In the genomic region with DNA sequence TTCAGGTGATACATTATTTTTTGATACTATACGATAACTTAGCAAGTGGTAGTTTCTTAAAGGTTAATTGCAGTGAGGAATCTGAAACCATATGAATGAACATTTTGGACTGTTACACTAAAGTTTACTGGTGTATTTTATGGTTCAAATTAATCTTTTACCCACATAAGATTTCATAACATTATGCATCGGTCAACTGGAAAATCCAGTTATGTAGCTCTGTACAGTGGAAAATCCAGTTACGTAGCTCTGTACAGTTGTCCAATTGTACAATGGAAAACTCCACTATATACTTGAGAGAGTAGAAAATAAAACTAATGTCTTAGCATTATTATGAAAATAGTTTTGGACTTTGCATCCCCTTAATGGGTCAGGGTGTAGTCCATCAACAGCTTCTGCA, we compare ENCODE assay signal across 14 cellular contexts. TPM values are rescaled to one million over a fixed set of nuclear protein-coding genes. Genes with fewer than 3 reads are reported as not detected.
DNase-seq lines count a peak whose midpoint lies in the region; ATAC-seq and TF ChIP-seq lines count a peak whose summit lies in the region.
"Had no signal": no experiment of that assay in that cellular context is flagged by ENCODE, and none has a peak within 500 bp of the region (broad histone marks: within the 10 kb centered on the region; RNA-seq: fewer than 3 reads in every experiment).

No MANE protein-coding gene starts in this region.

- peaks cover 38% of the 10 kb centered on the region for H3K4me1 ChIP-seq in RWPE2 (ENCODE audit: insufficient read depth, poor library complexity, severe bottlenecking)

- peaks cover 3% of the 10 kb centered on the region; the same call in 1 of the 2 replicates for H3K36me3 ChIP-seq in RWPE2 (ENCODE audit: low read depth)
- H3K36me3 ChIP-seq: gastroesophageal sphincter, spleen had no signal

- no peaks in the 10 kb centered on the region for H3K9me3 Mint-ChIP-seq in activated CD4-positive, alpha-beta T cell treated with anti-CD3 and anti-CD28 coated beads for 36 hours (ENCODE audit: low read depth)
- H3K9me3 Mint-ChIP-seq in progenitor cell of endocrine pancreas (ENCODE audit: low read depth): no peaks in the 10 kb centered on the region

- H3K9me3 ChIP-seq in RWPE2 (ENCODE audit: severe bottlenecking): no peaks in the 10 kb centered on the region
- H3K9me3 ChIP-seq: gastroesophageal sphincter, spleen had no signal

- peaks cover 42% of the 10 kb centered on the region for H3K4me1 Mint-ChIP-seq in activated CD4-positive, alpha-beta T cell treated with anti-CD3 and anti-CD28 coated beads for 36 hours
- peaks cover 24% of the 10 kb centered on the region for H3K4me1 Mint-ChIP-seq in progenitor cell of endocrine pancreas (ENCODE audit: low read depth)

- peaks cover 21% of the 10 kb centered on the region for H3K36me3 Mint-ChIP-seq in activated CD4-positive, alpha-beta T cell treated with anti-CD3 and anti-CD28 coated beads for 36 hours (ENCODE audit: low read depth)
- no peaks in the 10 kb centered on the region for H3K36me3 Mint-ChIP-seq in progenitor cell of endocrine pancreas (ENCODE audit: insufficient read depth)

- peak overlapping the region; percentile 82 for H3K27ac ChIP-seq in RWPE2 (ENCODE audit: poor library complexity, severe bottlenecking)

- peak overlapping the region; percentile 82 for H3K4me3 Mint-ChIP-seq in activated CD4-positive, alpha-beta T cell treated with anti-CD3 and anti-CD28 coated beads for 36 hours
- peak overlapping the region; percentile 66 for H3K4me3 Mint-ChIP-seq in progenitor cell of endocrine pancreas (ENCODE audit: low read depth)

- no peak overlapping the region for H3K27ac Mint-ChIP-seq in activated CD4-positive, alpha-beta T cell treated with anti-CD3 and anti-CD28 coated beads for 36 hours
- no peak overlapping the region for H3K27ac Mint-ChIP-seq in progenitor cell of endocrine pancreas

- H3K27me3 ChIP-seq in RWPE2 (ENCODE audit: insufficient read depth, poor library complexity, severe bottlenecking): no peaks in the 10 kb centered on the region
- H3K27me3 ChIP-seq: gastroesophageal sphincter, spleen had no signal

- intact Hi-C loops in activated CD4-positive, alpha-beta T cell treated with anti-CD3 and anti-CD28 coated beads for 36 hours (cut with DNase I, micrococcal nuclease): no loop called here

- POLR2A ChIA-PET in activated CD4-positive, alpha-beta T cell treated with anti-CD3 and anti-CD28 coated beads for 36 hours (lab: Charles Lee): interaction anchor here (1.0 to 3.1 kb wide), 3 partner anchors 20 to 227 kb away, joined by 5 to 11 read pairs (median 8); no protein-coding TSS in a partner anchor

- ATAC-seq in activated CD4-positive, alpha-beta T cell treated with anti-CD3 and anti-CD28 coated beads for 36 hours: no peak
- ATAC-seq in RWPE2 (ENCODE audit: low read depth) (no peak), HG02678 (IDR thresholded peaks at IDR 0.05; ENCODE audit: unreplicated experiment) (no peak)
- ATAC-seq: gastroesophageal sphincter had no signal

- no peak for TF ChIP-seq CTCF in RWPE2 (IDR thresholded peaks at IDR 0.05; ENCODE audit: poor library complexity, severe bottlenecking)
- no peak for TF ChIP-seq CTCF in epithelial cell of esophagus (IDR thresholded peaks at IDR 0.05; ENCODE audit: insufficient read depth, low read depth, low read length, missing control alignments)
- no peak for TF ChIP-seq CTCF in progenitor cell of endocrine pancreas (IDR thresholded peaks at IDR 0.05; ENCODE audit: unreplicated experiment)

- CTCF ChIA-PET in activated CD4-positive, alpha-beta T cell treated with anti-CD3 and anti-CD28 coated beads for 36 hours (lab: Charles Lee): interaction anchor here (0.8 to 2.0 kb wide), 5 partner anchors 16 to 237 kb away, joined by 3 to 12 read pairs (median 3); no protein-coding TSS in a partner anchor

- H3K4me3 ChIP-seq in RWPE2 (ENCODE audit: severe bottlenecking): no peak overlapping the region
- no peak overlapping the region for H3K4me3 ChIP-seq in epithelial cell of esophagus (ENCODE audit: low read length)
- H3K4me3 ChIP-seq: gastroesophageal sphincter had no signal

- DNase-seq in activated CD4-positive, alpha-beta T cell treated with anti-CD3 and anti-CD28 coated beads for 36 hours: no peak
- DNase-seq in activated CD4-positive, alpha-beta T cell treated with anti-CD3 and anti-CD28 coated beads for 4 hours: no peak
- DNase-seq in RWPE2 (ENCODE audit: low spot score) (no peak), epithelial cell of esophagus (ENCODE audit: low read depth) (peak; percentile 80), progenitor cell of endocrine pancreas (ENCODE audit: low spot score, unreplicated experiment) (no peak), HPDE6-E6E7 (ENCODE audit: extremely low spot score) (no peak), NCI-H2107 treated with DMSO at 0.1 percent for 48 hours (lab: John Stamatoyannopoulos, UW; ENCODE audit: unreplicated experiment) (no peak)
- DNase-seq: DMS79 treated with DMSO at 0.1 percent for 48 hours, KBM-7, kidney glomerular epithelial cell, spleen had no signal

- no peaks in the 10 kb centered on the region for H3K27me3 Mint-ChIP-seq in activated CD4-positive, alpha-beta T cell treated with anti-CD3 and anti-CD28 coated beads for 36 hours
- H3K27me3 Mint-ChIP-seq in progenitor cell of endocrine pancreas: no peaks in the 10 kb centered on the region

RNA-seq across cellular contexts. Expression of gene UBAC2, which starts 2.0 kb away (rescaled TPM):
- 10 to 100 TPM; 48.4 to 56.3 TPM for total RNA-seq in activated CD4-positive, alpha-beta T cell treated with anti-CD3 and anti-CD28 coated beads for 36 hours
- total RNA-seq in progenitor cell of endocrine pancreas: 60.6 and 61.6 TPM in 2 replicates

RNA-seq across cellular contexts. Expression of gene GPR18, which starts 59.5 kb away (rescaled TPM):
- total RNA-seq in activated CD4-positive, alpha-beta T cell treated with anti-CD3 and anti-CD28 coated beads for 36 hours: 1 to 10 TPM; 6.0 to 9.5 TPM
- not detected in 2 replicates for total RNA-seq in progenitor cell of endocrine pancreas
- total RNA-seq: dermis microvascular lymphatic vessel endothelial cell, gastroesophageal sphincter had no signal
